25 cellular contexts compared by ENCODE assay signal in the genomic region with DNA sequence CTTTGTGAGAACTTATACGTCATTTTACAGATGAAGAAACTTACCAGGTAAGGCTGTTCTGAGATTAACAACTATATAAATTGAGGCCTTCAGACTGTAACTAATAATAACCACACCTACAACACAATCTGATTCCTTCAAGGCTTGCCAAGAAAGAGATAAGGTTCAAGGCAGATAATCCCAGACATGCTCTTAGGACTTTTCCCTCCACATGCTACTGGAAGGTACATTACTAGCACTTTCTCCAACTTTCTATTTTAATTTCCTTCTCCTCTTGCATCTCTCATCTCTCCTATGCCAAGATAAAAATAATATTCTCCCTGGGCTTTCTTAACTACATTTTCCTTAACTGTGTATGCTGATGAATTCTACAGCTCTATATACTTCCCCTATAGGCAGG. TPM values are rescaled to one million over a fixed set of nuclear protein-coding genes. Genes with fewer than 3 reads are reported as not detected.
DNase-seq lines count a peak whose midpoint lies in the region; ATAC-seq and TF ChIP-seq lines count a peak whose summit lies in the region.
"Had no signal": no experiment of that assay in that cellular context is flagged by ENCODE, and none has a peak within 500 bp of the region (broad histone marks: within the 10 kb centered on the region; RNA-seq: fewer than 3 reads in every experiment).

No MANE protein-coding gene starts in this region.

- no peaks in the 10 kb centered on the region for H3K27me3 ChIP-seq in gastrocnemius medialis
- H3K27me3 ChIP-seq: BE2C had no signal

- peaks cover 24% of the 10 kb centered on the region for H3K36me3 Mint-ChIP-seq in activated naive CD4-positive, alpha-beta T cell treated with anti-CD3 and anti-CD28 coated beads, Interleukin-2, amount 50 U/mL, for 24 hours
- peaks cover 89% of the 10 kb centered on the region for H3K36me3 Mint-ChIP-seq in central memory CD8-positive, alpha-beta T cell (ENCODE audit: insufficient read depth)

- in situ Hi-C loops in gastrocnemius medialis (cut with MboI; ENCODE audit: low sequenced_read_pairs in 4 of 4): no loop called here

- H3K36me3 ChIP-seq in HEK293 (ENCODE audit: control insufficient read depth in 2 of 2, insufficient read depth in 1 of 2, low read length in 2 of 2) (peaks cover 70 to 96% of the 10 kb centered on the region in 2 experiments), gastrocnemius medialis (peaks cover 0 to 89% of the 10 kb centered on the region in 2 donors)

- POLR2A ChIA-PET in HEK293 (lab: Yijun Ruan, JAX): no interaction called here

- no peak for TF ChIP-seq CTCF in HEK293 (tag by site-specific recombination; IDR thresholded peaks at IDR 0.05)
- no peak for TF ChIP-seq CTCF in gastrocnemius medialis (IDR thresholded peaks at IDR 0.05 in 4 of 5, conservative IDR thresholded peaks at IDR 0.05 in 1 of 5)

- H3K27ac ChIP-seq in HEK293 (ENCODE audit: extremely low read depth, low read depth, low read length) (no peak overlapping the region), gastrocnemius medialis (peak overlapping the region; percentile 65 to 74 (median 66))
- H3K27ac ChIP-seq: HL-60 had no signal

- peaks cover 30% of the 10 kb centered on the region for H3K4me1 Mint-ChIP-seq in activated naive CD4-positive, alpha-beta T cell treated with anti-CD3 and anti-CD28 coated beads, Interleukin-2, amount 50 U/mL, for 24 hours
- peaks cover 16% of the 10 kb centered on the region for H3K4me1 Mint-ChIP-seq in central memory CD8-positive, alpha-beta T cell
- H3K4me1 Mint-ChIP-seq: GM23338 had no signal

- intact Hi-C loops in gastrocnemius medialis (cut with DNase I; ENCODE audit: low total_unique reads): no loop called here

- ATAC-seq in central memory CD8-positive, alpha-beta T cell (replicated peaks; ENCODE audit: extremely low read depth, poor library complexity, severe bottlenecking): no peak
- peak; percentile 63 to 81 for ATAC-seq in gastrocnemius medialis
- ATAC-seq: GM12878, GM23338, HepG2, Right ventricle myocardium inferior had no signal

- H3K9me3 Mint-ChIP-seq in activated naive CD4-positive, alpha-beta T cell treated with anti-CD3 and anti-CD28 coated beads, Interleukin-2, amount 50 U/mL, for 24 hours: no peaks in the 10 kb centered on the region
- H3K9me3 Mint-ChIP-seq in central memory CD8-positive, alpha-beta T cell: no peaks in the 10 kb centered on the region
- H3K9me3 Mint-ChIP-seq: GM23338 had no signal

- CTCF ChIA-PET in HEK293 (lab: Yijun Ruan, JAX): no interaction called here

- H3K27ac Mint-ChIP-seq in activated naive CD4-positive, alpha-beta T cell treated with anti-CD3 and anti-CD28 coated beads, Interleukin-2, amount 50 U/mL, for 24 hours: peak overlapping the region; percentile 79
- peak overlapping the region; percentile 20 for H3K27ac Mint-ChIP-seq in central memory CD8-positive, alpha-beta T cell (ENCODE audit: low read depth)
- H3K27ac Mint-ChIP-seq: GM23338 had no signal

- H3K27me3 Mint-ChIP-seq in activated naive CD4-positive, alpha-beta T cell treated with anti-CD3 and anti-CD28 coated beads, Interleukin-2, amount 50 U/mL, for 24 hours: no peaks in the 10 kb centered on the region
- H3K27me3 Mint-ChIP-seq in central memory CD8-positive, alpha-beta T cell: no peaks in the 10 kb centered on the region

- no peak overlapping the region for H3K4me3 Mint-ChIP-seq in activated naive CD4-positive, alpha-beta T cell treated with anti-CD3 and anti-CD28 coated beads, Interleukin-2, amount 50 U/mL, for 24 hours
- H3K4me3 Mint-ChIP-seq in central memory CD8-positive, alpha-beta T cell: no peak overlapping the region
- H3K4me3 Mint-ChIP-seq: GM23338 had no signal

- no peak for DNase-seq in activated naive CD4-positive, alpha-beta T cell treated with Interleukin-2 at 50 U/mL for 16 hours
- DNase-seq in central memory CD8-positive, alpha-beta T cell (ENCODE audit: low spot score in 2 of 2): no peak
- no peak for DNase-seq in gastrocnemius medialis
- DNase-seq in foreskin melanocyte: no peak
- DNase-seq in mesenteric fat pad (ENCODE audit: low spot score): no peak
- DNase-seq in stimulated activated CD4-positive, alpha-beta T cell treated with anti-CD3 and anti-CD28 coated beads, Interleukin-4, amount 100 ng/mL, for 4 hours: no peak
- DNase-seq: BE2C, COR-L47, DMS79, KBM-7, NCI-H1092, NCI-H1436, NCI-H187 treated with DMSO at 0.1 percent for 48 hours, NCI-H2107, NCI-H446 treated with DMSO at 0.1 percent for 48 hours, NCI-H526 treated with DMSO at 0.1 percent for 48 hours had no signal

- no peak for TF ChIP-seq POLR2A in gastrocnemius medialis (IDR thresholded peaks at IDR 0.05)

- H3K4me1 ChIP-seq in HEK293 (ENCODE audit: control insufficient read depth, insufficient read depth, low read length): no peaks in the 10 kb centered on the region
- H3K4me1 ChIP-seq in gastrocnemius medialis: peaks cover 49 to 72% of the 10 kb centered on the region in 2 donors
- H3K4me1 ChIP-seq: BE2C, HAP-1 had no signal

- H3K4me3 ChIP-seq in HEK293 (ENCODE audit: low read depth, low read length) (no peak overlapping the region), gastrocnemius medialis (no peak overlapping the region)
- H3K4me3 ChIP-seq: GM12878, GM23338, HAP-1 had no signal

- no peaks in the 10 kb centered on the region for H3K9me3 ChIP-seq in HEK293 (ENCODE audit: control insufficient read depth, insufficient read depth, low read depth, low read length)
- H3K9me3 ChIP-seq in gastrocnemius medialis: no peaks in the 10 kb centered on the region
- H3K9me3 ChIP-seq: BE2C, HAP-1 had no signal

TF ChIP-seq in HEK293, 187 proteins besides CTCF, POLR2A, EP300 and RAD21:
- TF ChIP-seq PRDM1 (tag by site-specific recombination; IDR thresholded peaks at IDR 0.05): peak; percentile 55; the same call in 1 of the 2 replicates
- TF ChIP-seq ZNF623 (tag by site-specific recombination; IDR thresholded peaks at IDR 0.05): no peak
- TF ChIP-seq, protein P1, sequence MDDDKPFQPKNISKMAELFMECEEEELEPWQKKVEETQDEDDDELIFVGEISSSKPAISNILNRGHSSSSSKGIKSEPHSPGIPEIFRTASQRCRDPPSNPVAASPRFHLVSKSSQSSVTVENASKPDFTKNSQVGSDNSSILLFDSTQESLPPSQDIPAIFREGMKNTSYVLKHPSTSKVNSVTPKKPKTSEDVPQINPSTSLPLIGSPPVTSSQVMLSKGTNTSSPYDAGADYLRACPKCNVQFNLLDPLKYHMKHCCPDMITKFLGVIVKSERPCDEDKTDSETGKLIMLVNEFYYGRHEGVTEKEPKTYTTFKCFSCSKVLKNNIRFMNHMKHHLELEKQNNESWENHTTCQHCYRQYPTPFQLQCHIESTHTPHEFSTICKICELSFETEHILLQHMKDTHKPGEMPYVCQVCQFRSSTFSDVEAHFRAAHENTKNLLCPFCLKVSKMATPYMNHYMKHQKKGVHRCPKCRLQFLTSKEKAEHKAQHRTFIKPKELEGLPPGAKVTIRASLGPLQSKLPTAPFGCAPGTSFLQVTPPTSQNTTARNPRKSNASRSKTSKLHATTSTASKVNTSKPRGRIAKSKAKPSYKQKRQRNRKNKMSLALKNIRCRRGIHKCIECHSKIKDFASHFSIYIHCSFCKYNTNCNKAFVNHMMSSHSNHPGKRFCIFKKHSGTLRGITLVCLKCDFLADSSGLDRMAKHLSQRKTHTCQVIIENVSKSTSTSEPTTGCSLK (tag by site-specific recombination; IDR thresholded peaks at IDR 0.05): no peak

RNA-seq across cellular contexts. Expression of gene NRAS, which starts 18.9 kb away (rescaled TPM):
- total RNA-seq in gastrocnemius medialis: 10 to 100 TPM in 1 of 4 donors, 1 to 10 TPM in 3; 3.9 to 10.8 (median 6.6) TPM
- total RNA-seq in mesenteric fat pad: 32.3 TPM

RNA-seq across cellular contexts. Expression of gene CSDE1, which starts 22.3 kb away (rescaled TPM):
- total RNA-seq in gastrocnemius medialis (1,000 to 10,000 TPM; 2,331 to 4,024 (median 3,697) TPM), mesenteric fat pad (715 TPM)

RNA-seq across cellular contexts. Expression of gene AMPD1, which starts 40.1 kb away (rescaled TPM):
- total RNA-seq in gastrocnemius medialis: 10 to 100 TPM; 43.5 to 93.4 (median 68.1) TPM
- total RNA-seq in mesenteric fat pad: not detected
- total RNA-seq: GM12878, GM23338, HepG2, HT-29, Right ventricle myocardium inferior had no signal

RNA-seq across cellular contexts. Expression of gene SIKE1, which starts 45.0 kb away (rescaled TPM):
- total RNA-seq in gastrocnemius medialis (10 to 100 TPM; 25.7 to 37.8 (median 36.3) TPM), mesenteric fat pad (34.8 TPM)

Comparison
In these comparisons a context has a peak if more than half of its experiments do, and no peak if none do; other contexts are left out.
1. RNA of gene AMPD1, which starts 40.1 kb away (total RNA-seq): 43.5 to 93.4 TPM in gastrocnemius medialis; not detected in mesenteric fat pad (single experiment); every median in the first group is over 10 times any median in the second.